Comparison of ENCODE assay signal across 29 cellular contexts in genomic region chr2:5616019-5616418, GRCh38.
"Had no signal": no experiment of that assay in that cellular context is flagged by ENCODE, and none has a peak within 500 bp of the region (broad histone marks: within the 10 kb centered on the region; RNA-seq: fewer than 3 reads in every experiment).

No MANE protein-coding gene starts in this region.

- H3K27ac ChIP-seq: colonic mucosa, coronary artery, dorsolateral prefrontal cortex, epithelial cell of prostate, esophagus muscularis mucosa, esophagus squamous epithelium, foreskin keratinocyte, gastrocnemius medialis, gastroesophageal sphincter, heart left ventricle, heart right ventricle had no signal

- FAIRE-seq: colon, endometrium, endothelial cell of umbilical vein, frontal cortex had no signal

- H3K4me3 ChIP-seq: colonic mucosa, coronary artery, dorsolateral prefrontal cortex, esophagus muscularis mucosa, esophagus squamous epithelium, gastrocnemius medialis, gastroesophageal sphincter, heart left ventricle, heart right ventricle had no signal

- H3K4me1 ChIP-seq: colonic mucosa, esophagus muscularis mucosa, esophagus squamous epithelium, foreskin keratinocyte, gastrocnemius medialis, gastroesophageal sphincter, heart left ventricle, heart right ventricle had no signal

- H3K9me3 Mint-ChIP-seq: endodermal cell had no signal

- DNase-seq: colonic mucosa; cortex of kidney; dermis blood vessel endothelial cell; dorsolateral prefrontal cortex; effector CD4-positive, alpha-beta T cell; effector CD8-positive, alpha-beta T cell; effector memory CD4-positive, alpha-beta T cell; effector memory CD8-positive, alpha-beta T cell; endodermal cell; erythroblast; esophagus squamous epithelium; foreskin fibroblast; foreskin keratinocyte; foreskin melanocyte; gastrocnemius medialis; glutamatergic neuron; head of caudate nucleus; heart left ventricle; heart right ventricle had no signal

- H3K27me3 Mint-ChIP-seq: dendritic cell treated with granulocyte-macrophage colony-stimulating factor and Interleukin-4, amounts not matched to agents 40 ng/mL and 50 ng/mL, for 4 days; effector memory CD8-positive, alpha-beta T cell had no signal

- H3K9me3 ChIP-seq: colonic mucosa, esophagus muscularis mucosa, esophagus squamous epithelium, gastrocnemius medialis, heart left ventricle, heart right ventricle had no signal

- H3K4me3 Mint-ChIP-seq: dendritic cell treated with granulocyte-macrophage colony-stimulating factor and Interleukin-4, amounts not matched to agents 40 ng/mL and 50 ng/mL, for 4 days; effector memory CD8-positive, alpha-beta T cell; endodermal cell had no signal

- ATAC-seq: effector memory CD8-positive, alpha-beta T cell; esophagus mucosa; foreskin keratinocyte; gastrocnemius medialis; gastroesophageal sphincter; heart left ventricle; heart right ventricle had no signal

- H3K36me3 ChIP-seq: colonic mucosa, esophagus muscularis mucosa, esophagus squamous epithelium, gastrocnemius medialis, gastroesophageal sphincter, heart left ventricle, heart right ventricle had no signal

- H3K27me3 ChIP-seq: colonic mucosa, esophagus muscularis mucosa, esophagus squamous epithelium, foreskin keratinocyte, heart left ventricle, heart right ventricle had no signal

- H3K27ac Mint-ChIP-seq: dendritic cell treated with granulocyte-macrophage colony-stimulating factor and Interleukin-4, amounts not matched to agents 40 ng/mL and 50 ng/mL, for 4 days; effector memory CD8-positive, alpha-beta T cell; endodermal cell had no signal
